ENCODE assay signal across 9 cellular contexts in the genomic region with DNA sequence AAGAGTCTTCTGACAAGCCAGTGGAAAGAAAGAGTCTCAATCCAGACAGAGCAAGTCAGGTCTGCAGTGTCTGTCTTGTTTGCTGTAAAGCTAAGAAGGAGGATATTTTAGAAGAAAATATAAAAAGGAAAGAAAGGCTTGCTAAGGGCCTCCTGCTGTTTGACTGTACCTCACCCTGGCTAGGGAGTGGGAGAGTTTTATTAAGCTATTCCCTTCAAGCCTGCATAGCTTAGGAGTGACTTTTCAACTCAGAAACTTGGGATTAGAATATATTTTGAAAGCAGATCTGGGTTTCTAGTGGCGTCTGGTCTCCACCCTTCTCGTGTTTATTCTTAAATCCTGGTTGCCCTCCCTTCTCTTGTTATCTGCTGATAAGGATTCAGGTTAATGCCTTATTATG.
DNase-seq lines count a peak whose midpoint lies in the region; ATAC-seq and TF ChIP-seq lines count a peak whose summit lies in the region.
"Had no signal": no experiment of that assay in that cellular context is flagged by ENCODE, and none has a peak within 500 bp of the region (broad histone marks: within the 10 kb centered on the region; RNA-seq: fewer than 3 reads in every experiment).

No MANE protein-coding gene starts in this region.

- peaks cover 4% of the 10 kb centered on the region for H3K9me3 Mint-ChIP-seq in activated CD4-positive, alpha-beta memory T cell treated with anti-CD3 and anti-CD28 coated beads for 36 hours

- peak overlapping the region; percentile 44 for H3K27ac ChIP-seq in GM23248

- H3K4me1 ChIP-seq in GM23248 (ENCODE audit: insufficient read depth) = peaks cover 23% of the 10 kb centered on the region

- POLR2A ChIA-PET in activated CD4-positive, alpha-beta memory T cell treated with anti-CD3 and anti-CD28 coated beads for 36 hours (lab: Charles Lee) = interaction anchor here (0.8 to 1.6 kb wide), 2 partner anchors 13 to 15 kb away, joined by 3 to 4 read pairs; no protein-coding TSS in a partner anchor

- intact Hi-C loops in activated CD4-positive, alpha-beta memory T cell treated with anti-CD3 and anti-CD28 coated beads for 36 hours (cut with micrococcal nuclease) = no loop called here

- H3K36me3 ChIP-seq in GM23248 (ENCODE audit: low read depth) = no peaks in the 10 kb centered on the region

- H3K4me1 Mint-ChIP-seq in activated CD4-positive, alpha-beta memory T cell treated with anti-CD3 and anti-CD28 coated beads for 36 hours (ENCODE audit: low read depth) = peaks cover 30% of the 10 kb centered on the region

- CTCF ChIA-PET in activated CD4-positive, alpha-beta memory T cell treated with anti-CD3 and anti-CD28 coated beads for 36 hours (lab: Charles Lee) = interaction anchor here (1.1 kb wide), 1 partner anchor 13 kb away, joined by 3 read pairs; no protein-coding TSS in a partner anchor

- no peaks in the 10 kb centered on the region for H4K20me1 ChIP-seq in GM23248 (ENCODE audit: insufficient read depth)

- H3K4me3 ChIP-seq in GM23248 (no peak overlapping the region), fibroblast of the aortic adventitia (ENCODE audit: low read depth, low read length) (no peak overlapping the region)

- peak; percentile 40 for DNase-seq in GM23248
- no peak for DNase-seq in activated CD4-positive, alpha-beta memory T cell treated with anti-CD3 and anti-CD28 coated beads for 36 hours
- DNase-seq in fibroblast of the aortic adventitia (ENCODE audit: low read depth) = peak; percentile 38
- DNase-seq in renal cortical epithelial cell (ENCODE audit: low read depth) = peak; percentile 47
- DNase-seq in amniotic stem cell (lab: John Stamatoyannopoulos, UW) = no peak
- DNase-seq in SIG-M5 treated with dmso at 0.1 percent for 504 hours (lab: John Stamatoyannopoulos, UW; ENCODE audit: unreplicated experiment) = no peak
- DNase-seq: NCI-H526 had no signal

- no peaks in the 10 kb centered on the region for H3K27me3 Mint-ChIP-seq in activated CD4-positive, alpha-beta memory T cell treated with anti-CD3 and anti-CD28 coated beads for 36 hours

- H3K79me2 ChIP-seq in GM23248 (ENCODE audit: insufficient read depth) = no peaks in the 10 kb centered on the region

- TF ChIP-seq CTCF in fibroblast of the aortic adventitia (IDR thresholded peaks at IDR 0.05; ENCODE audit: insufficient read depth, low read length) = no peak

- peaks cover 4% of the 10 kb centered on the region for H3K36me3 Mint-ChIP-seq in activated CD4-positive, alpha-beta memory T cell treated with anti-CD3 and anti-CD28 coated beads for 36 hours

- peak overlapping the region; percentile 28 for H3K4me2 ChIP-seq in GM23248 (ENCODE audit: unreplicated experiment)

- peak overlapping the region; percentile 78 for H3K27ac Mint-ChIP-seq in activated CD4-positive, alpha-beta memory T cell treated with anti-CD3 and anti-CD28 coated beads for 36 hours

- peaks cover 9% of the 10 kb centered on the region for H3F3A ChIP-seq in GM23248 (ENCODE audit: insufficient read depth)

- WGBS in GM23248 (ENCODE audit: low coverage in 1 of 2, low lambda C conversion rate in 2 of 2, missing lambda C conversion rate in 2 of 2), 2 experiments = 39 to 52% methylated on average over 2 of the region's 2 CpGs

- ATAC-seq in HG03439 (IDR thresholded peaks at IDR 0.05; ENCODE audit: unreplicated experiment) (no peak), HG03108 (IDR thresholded peaks at IDR 0.05; ENCODE audit: unreplicated experiment) (no peak)

- no peaks in the 10 kb centered on the region for H3K9me3 ChIP-seq in GM23248 (ENCODE audit: low read depth)

- in situ Hi-C loops in GM23248 (cut with MboI) = no loop called here

- no peaks in the 10 kb centered on the region for H3K27me3 ChIP-seq in GM23248 (replicated peaks; ENCODE audit: insufficient read depth)

- no peak overlapping the region for H3K4me3 Mint-ChIP-seq in activated CD4-positive, alpha-beta memory T cell treated with anti-CD3 and anti-CD28 coated beads for 36 hours

- H3K9ac ChIP-seq in GM23248 = peak overlapping the region; percentile 41

- H2AFZ ChIP-seq in GM23248 = peak overlapping the region; percentile 58

- H3K9me2 ChIP-seq in GM23248 (ENCODE audit: insufficient read depth) = no peaks in the 10 kb centered on the region

Comparison
In these comparisons a context has a peak if more than half of its experiments do, and no peak if none do; other contexts are left out.
1. DNase-seq: peak in GM23248 (single experiment), fibroblast of the aortic adventitia (single experiment) and renal cortical epithelial cell (single experiment); none in activated CD4-positive, alpha-beta memory T cell treated with anti-CD3 and anti-CD28 coated beads for 36 hours (single experiment), amniotic stem cell (single experiment) and SIG-M5 treated with dmso at 0.1 percent for 504 hours (single experiment).